Comparison of ENCODE assay signal across 18 cellular contexts in genomic region chr13:41224113-41225110, GRCh38. TPM values are rescaled to one million over a fixed set of nuclear protein-coding genes. Genes with fewer than 3 reads are reported as not detected.
DNase-seq lines count a peak whose midpoint lies in the region; ATAC-seq and TF ChIP-seq lines count a peak whose summit lies in the region.
"Had no signal": no experiment of that assay in that cellular context is flagged by ENCODE, and none has a peak within 500 bp of the region (broad histone marks: within the 10 kb centered on the region; RNA-seq: fewer than 3 reads in every experiment).

No MANE protein-coding gene starts in this region.

- WGBS in endodermal cell (ENCODE audit: insufficient coverage in 1 of 2, insufficient read length in 1 of 2), 2 experiments, result 46 to 80% methylated on average over 2 to 7 of the region's 7 CpGs

- no peaks in the 10 kb centered on the region for H3K4me1 Mint-ChIP-seq in endodermal cell
- H3K4me1 Mint-ChIP-seq: activated CD4-positive, alpha-beta memory T cell treated with anti-CD3 and anti-CD28 coated beads, Interleukin-2, amount 10 ng/mL, durations not matched to agents 7 days and 5 days; naive thymus-derived CD8-positive, alpha-beta T cell had no signal

- ATAC-seq in RWPE2 (ENCODE audit: low read depth) (peak; percentile 77), HG03442 (IDR thresholded peaks at IDR 0.05; ENCODE audit: unreplicated experiment) (no peak)
- ATAC-seq: heart right ventricle; left colon; naive thymus-derived CD8-positive, alpha-beta T cell had no signal

- no peaks in the 10 kb centered on the region for H3K9me3 Mint-ChIP-seq in endodermal cell
- H3K9me3 Mint-ChIP-seq: activated CD4-positive, alpha-beta memory T cell treated with anti-CD3 and anti-CD28 coated beads, Interleukin-2, amount 10 ng/mL, durations not matched to agents 7 days and 5 days; activated T-helper 2 cell treated with anti-CD3 and anti-CD28 coated beads, Interferon-gamma antibody, Interleukin-2, Interleukin-4, amounts not matched to agents 10 μg/mL and 5 μg/mL and 100 μg/mL, durations not matched to agents 14 hours and 24 hours and 36 hours; naive thymus-derived CD8-positive, alpha-beta T cell had no signal

- TF ChIP-seq CTCF in RWPE2 (IDR thresholded peaks at IDR 0.05; ENCODE audit: poor library complexity, severe bottlenecking) (no peak), fibroblast of lung (conservative IDR thresholded peaks at IDR 0.05 in 1 of 2, IDR thresholded peaks at IDR 0.05 in 1 of 2; ENCODE audit: low read depth in 1 of 2, low read length in 2 of 2) (no peak), endodermal cell (conservative IDR thresholded peaks at IDR 0.05) (no peak)

- H3K36me3 ChIP-seq in RWPE2 (ENCODE audit: low read depth), result peaks cover 2% of the 10 kb centered on the region; the same call in 1 of the 2 replicates
- no peaks in the 10 kb centered on the region for H3K36me3 ChIP-seq in fibroblast of lung (ENCODE audit: control insufficient read depth, insufficient read depth, low read length)
- H3K36me3 ChIP-seq in endodermal cell (ENCODE audit: control insufficient read depth, insufficient read depth, low read length), result peaks cover 8% of the 10 kb centered on the region

- H3K36me3 Mint-ChIP-seq in endodermal cell (ENCODE audit: low read depth), result peaks cover 9% of the 10 kb centered on the region

- no peaks in the 10 kb centered on the region for H3K27me3 Mint-ChIP-seq in endodermal cell (ENCODE audit: insufficient read depth)
- H3K27me3 Mint-ChIP-seq: activated CD4-positive, alpha-beta memory T cell treated with anti-CD3 and anti-CD28 coated beads, Interleukin-2, amount 10 ng/mL, durations not matched to agents 7 days and 5 days; naive thymus-derived CD8-positive, alpha-beta T cell had no signal

- H3K4me3 ChIP-seq in RWPE2 (ENCODE audit: severe bottlenecking) (no peak overlapping the region), fibroblast of lung (replicated peaks in 1 of 4; ENCODE audit: control extremely low read depth in 1 of 4, insufficient read depth in 1 of 4, low read depth in 3 of 4, low read length in 4 of 4) (no peak overlapping the region), endodermal cell (ENCODE audit: low read length) (no peak overlapping the region)
- H3K4me3 ChIP-seq: heart right ventricle had no signal

- H3K4me1 ChIP-seq in RWPE2 (ENCODE audit: insufficient read depth, poor library complexity, severe bottlenecking), result peaks cover 7% of the 10 kb centered on the region
- H3K4me1 ChIP-seq in fibroblast of lung (ENCODE audit: control insufficient read depth, extremely low read depth, insufficient read depth, low read length), result peaks cover 9% of the 10 kb centered on the region
- H3K4me1 ChIP-seq in endodermal cell (ENCODE audit: control insufficient read depth, insufficient read depth, low read length), result no peaks in the 10 kb centered on the region
- H3K4me1 ChIP-seq: heart right ventricle had no signal

- H4K20me1 ChIP-seq in fibroblast of lung (ENCODE audit: control insufficient read depth, extremely low read depth, insufficient read depth, low read length), result no peaks in the 10 kb centered on the region

- H3K4me3 Mint-ChIP-seq in endodermal cell, result no peak overlapping the region
- H3K4me3 Mint-ChIP-seq: activated CD4-positive, alpha-beta memory T cell treated with anti-CD3 and anti-CD28 coated beads, Interleukin-2, amount 10 ng/mL, durations not matched to agents 7 days and 5 days; naive thymus-derived CD8-positive, alpha-beta T cell had no signal

- H3K27ac ChIP-seq in RWPE2 (ENCODE audit: poor library complexity, severe bottlenecking) (no peak overlapping the region), fibroblast of lung (ENCODE audit: insufficient read depth, low read length) (peak overlapping the region; percentile 2), endodermal cell (ENCODE audit: low read depth, low read length) (no peak overlapping the region)
- H3K27ac ChIP-seq: heart right ventricle, KMS-11 had no signal

- H3K4me2 ChIP-seq in fibroblast of lung (ENCODE audit: extremely low read depth, insufficient read depth, low read length), result peak overlapping the region; percentile 21
- H3K4me2 ChIP-seq: KMS-11 had no signal

- DNase-seq in ELR (ENCODE audit: low read depth) (peak; percentile 90), RWPE2 (ENCODE audit: low spot score) (no peak), fibroblast of lung (ENCODE audit: low read depth in 2 of 2) (peak; percentile 39 to 87), renal cortical epithelial cell (ENCODE audit: low read depth) (peak; percentile 65), DMS153 (lab: John Stamatoyannopoulos, UW) (no peak), endodermal cell (no peak), NCI-H146 treated with DMSO at 0.1 percent for 48 hours (lab: John Stamatoyannopoulos, UW; ENCODE audit: unreplicated experiment) (no peak)
- DNase-seq: activated CD4-positive, alpha-beta memory T cell treated with anti-CD3 and anti-CD28 coated beads, Interleukin-2, amount 10 ng/mL, durations not matched to agents 7 days and 5 days; anterior cingulate cortex; heart right ventricle; left colon; naive thymus-derived CD8-positive, alpha-beta T cell; NCI-H2029 treated with DMSO at 0.1 percent for 48 hours; SIG-M5; stimulated activated CD4-positive, alpha-beta T cell treated with anti-CD3 and anti-CD28 coated beads, Interleukin-4, amount 100 ng/mL, for 24 hours had no signal

- no peak overlapping the region for H2AFZ ChIP-seq in fibroblast of lung (ENCODE audit: low read length)

- no peaks in the 10 kb centered on the region for H3K79me2 ChIP-seq in fibroblast of lung (ENCODE audit: control insufficient read depth, insufficient read depth, low read length)

- no peaks in the 10 kb centered on the region for H3K27me3 ChIP-seq in RWPE2 (ENCODE audit: insufficient read depth, poor library complexity, severe bottlenecking)
- H3K27me3 ChIP-seq in fibroblast of lung (ENCODE audit: control insufficient read depth, insufficient read depth, low read length), result no peaks in the 10 kb centered on the region
- H3K27me3 ChIP-seq in endodermal cell (ENCODE audit: control insufficient read depth, insufficient read depth, low read length, poor library complexity, severe bottlenecking), result no peaks in the 10 kb centered on the region
- H3K27me3 ChIP-seq: heart right ventricle had no signal

- no peak overlapping the region for H3K27ac Mint-ChIP-seq in endodermal cell
- H3K27ac Mint-ChIP-seq: activated CD4-positive, alpha-beta memory T cell treated with anti-CD3 and anti-CD28 coated beads, Interleukin-2, amount 10 ng/mL, durations not matched to agents 7 days and 5 days; activated T-helper 2 cell treated with anti-CD3 and anti-CD28 coated beads, Interferon-gamma antibody, Interleukin-2, Interleukin-4, amounts not matched to agents 10 μg/mL and 5 μg/mL and 100 μg/mL, durations not matched to agents 14 hours and 24 hours and 36 hours had no signal

- H3K9ac ChIP-seq in fibroblast of lung (ENCODE audit: insufficient read depth, low read length), result no peak overlapping the region
- no peak overlapping the region for H3K9ac ChIP-seq in endodermal cell (ENCODE audit: extremely low read depth, low read length, poor library complexity, severe bottlenecking)
- H3K9ac ChIP-seq: KMS-11 had no signal

- H3K9me3 ChIP-seq in RWPE2 (ENCODE audit: severe bottlenecking) (no peaks in the 10 kb centered on the region), fibroblast of lung (ENCODE audit: control insufficient read depth, insufficient read depth, low read depth, low read length) (no peaks in the 10 kb centered on the region), endodermal cell (ENCODE audit: control insufficient read depth, low read length) (no peaks in the 10 kb centered on the region)
- H3K9me3 ChIP-seq: heart right ventricle had no signal

RNA-seq across cellular contexts. Expression of gene KBTBD7, which starts 30.0 kb away (rescaled TPM):
- total RNA-seq in fibroblast of lung (4.6 and 5.9 TPM in 2 replicates), renal cortical epithelial cell (5.0 and 15.7 TPM in 2 replicates), endodermal cell (10 to 100 TPM; 11.7 to 15.9 TPM)
- polyA plus RNA-seq in fibroblast of lung, result 3.4 and 3.5 TPM in 2 replicates
- polyA plus RNA-seq in fibroblast of lung (2012), result 2.4 TPM in 2 replicates
- 5.7 and 8.8 TPM in 2 replicates for polyA minus RNA-seq in fibroblast of lung (ENCODE audit: low replicate concordance)
- 9.4 TPM for polyA plus RNA-seq in endodermal cell (2013, experiment 1 of 2)
- polyA plus RNA-seq in endodermal cell (2013, experiment 2 of 2), result 9.2 TPM

RNA-seq across cellular contexts. Expression of gene MTRF1, which starts 39.0 kb away (rescaled TPM):
- total RNA-seq in fibroblast of lung (13.4 and 17.2 TPM in 2 replicates), renal cortical epithelial cell (7.3 and 15.9 TPM in 2 replicates), endodermal cell (10 to 100 TPM; 15.0 to 15.4 TPM)
- 9.4 and 11.6 TPM in 2 replicates for polyA plus RNA-seq in fibroblast of lung
- 6.4 and 7.7 TPM in 2 replicates for polyA plus RNA-seq in fibroblast of lung (2012)
- polyA minus RNA-seq in fibroblast of lung (ENCODE audit: low replicate concordance), result 0.59 and 6.2 TPM in 2 replicates
- polyA plus RNA-seq in endodermal cell (2013, experiment 1 of 2), result 16.0 TPM
- polyA plus RNA-seq in endodermal cell (2013, experiment 2 of 2), result 15.9 TPM

Comparison
In these comparisons a context has a peak if more than half of its experiments do, and no peak if none do; other contexts are left out.
1. DNase-seq: peak in ELR (single experiment), fibroblast of lung (2 of 2) and renal cortical epithelial cell (single experiment); none in RWPE2 (single experiment), DMS153 (single experiment), endodermal cell (single experiment) and NCI-H146 treated with DMSO at 0.1 percent for 48 hours (single experiment).